ENCODE assay signal across 8 cellular contexts in genomic region chr10:79347894-79348639, GRCh38.
DNase-seq lines count a peak whose midpoint lies in the region; ATAC-seq, FAIRE-seq and TF ChIP-seq lines count a peak whose summit lies in the region.

No MANE protein-coding gene starts in this region.

- peak; percentile 77 for ATAC-seq in HG02885 (IDR thresholded peaks at IDR 0.05; ENCODE audit: poor library complexity, unreplicated experiment)
- ATAC-seq in stimulated activated naive CD8-positive, alpha-beta T cell treated with anti-CD3 and anti-CD28 coated beads, Interleukin-15, amount 100 ng/mL, for 72 hours, result peak; percentile 82

- FAIRE-seq in GM18507 (lab: Jason Lieb, UNC), result peak; percentile 67

- peak overlapping the region; percentile 77 for H3K4me3 Mint-ChIP-seq in nephron progenitor cell
- H3K4me3 Mint-ChIP-seq in stimulated activated naive CD8-positive, alpha-beta T cell treated with anti-CD3 and anti-CD28 coated beads, Interleukin-15, amount 100 ng/mL, for 72 hours, result peak overlapping the region; percentile 92 to 94

- peaks cover 9% of the 10 kb centered on the region for H3K27me3 Mint-ChIP-seq in nephron progenitor cell (ENCODE audit: low read depth, poor library complexity)
- H3K27me3 Mint-ChIP-seq in stimulated activated naive CD8-positive, alpha-beta T cell treated with anti-CD3 and anti-CD28 coated beads, Interleukin-15, amount 100 ng/mL, for 72 hours, result no peaks in the 10 kb centered on the region

- peaks cover 33% of the 10 kb centered on the region for H3K4me1 Mint-ChIP-seq in nephron progenitor cell
- H3K4me1 Mint-ChIP-seq in stimulated activated naive CD8-positive, alpha-beta T cell treated with anti-CD3 and anti-CD28 coated beads, Interleukin-15, amount 100 ng/mL, for 72 hours, result peaks cover 70% of the 10 kb centered on the region

- no peaks in the 10 kb centered on the region for H3K9me3 Mint-ChIP-seq in nephron progenitor cell
- no peaks in the 10 kb centered on the region for H3K9me3 Mint-ChIP-seq in stimulated activated naive CD8-positive, alpha-beta T cell treated with anti-CD3 and anti-CD28 coated beads, Interleukin-15, amount 100 ng/mL, for 72 hours

- DNase-seq in 8988T, result peak; percentile 48
- DNase-seq in GM18507 (ENCODE audit: extremely low spot score, insufficient read length, low read depth), result peak; percentile 62
- DNase-seq in NOMO-1 treated with dmso at 0.1 percent for 144 hours (lab: John Stamatoyannopoulos, UW; ENCODE audit: unreplicated experiment), result peak; percentile 63
- DNase-seq in activated T-cell treated with anti-CD3 and anti-CD28 coated beads, Interleukin-2, amount 50 U/mL, for 48 hours, result peak; percentile 85 to 87
- peak; percentile 75 for DNase-seq in fibroblast of gingiva (ENCODE audit: low read depth)
- DNase-seq in nephron progenitor cell, result peak; percentile 39
- peak; percentile 68 to 86 for DNase-seq in stimulated activated naive CD8-positive, alpha-beta T cell treated with anti-CD3 and anti-CD28 coated beads, Interleukin-15, amount 100 ng/mL, for 72 hours

- H3K27ac Mint-ChIP-seq in nephron progenitor cell, result no peak overlapping the region
- peak overlapping the region; percentile 97 for H3K27ac Mint-ChIP-seq in stimulated activated naive CD8-positive, alpha-beta T cell treated with anti-CD3 and anti-CD28 coated beads, Interleukin-15, amount 100 ng/mL, for 72 hours

- H3K36me3 Mint-ChIP-seq in nephron progenitor cell (ENCODE audit: low read depth), result peaks cover 26% of the 10 kb centered on the region

- TF ChIP-seq CTCF in nephron progenitor cell (IDR thresholded peaks at IDR 0.05), result no peak

Comparison
In these comparisons a context has a peak if more than half of its experiments do, and no peak if none do; other contexts are left out.
1. Peak in every context shown above with its lines: DNase-seq and ATAC-seq.